In genomic region chr20:25125636-25126035, GRCh38 we compare ENCODE assay signal across 21 cellular contexts. TPM values are rescaled to one million over a fixed set of nuclear protein-coding genes. Genes with fewer than 3 reads are reported as not detected.
DNase-seq lines count a peak whose midpoint lies in the region; TF ChIP-seq lines count a peak whose summit lies in the region.
"Had no signal": no experiment of that assay in that cellular context is flagged by ENCODE, and none has a peak within 500 bp of the region (broad histone marks: within the 10 kb centered on the region; RNA-seq: fewer than 3 reads in every experiment).

No MANE protein-coding gene starts in this region.

- no peaks in the 10 kb centered on the region for H3K36me3 ChIP-seq in vagina
- H3K36me3 ChIP-seq: BLaER1, HAP-1 had no signal

- no peak overlapping the region for H3K27ac ChIP-seq in vagina
- H3K27ac ChIP-seq: 22Rv1, BLaER1, C4-2B had no signal

- H3K4me3 ChIP-seq in vagina, result no peak overlapping the region
- H3K4me3 ChIP-seq: BLaER1, HAP-1 had no signal

- no peaks in the 10 kb centered on the region for H3K9me3 ChIP-seq in vagina
- H3K9me3 ChIP-seq: BLaER1, Caco-2, HAP-1 had no signal

- DNase-seq in DMS 273 (lab: John Stamatoyannopoulos, UW; ENCODE audit: unreplicated experiment) (peak; percentile 61), DMS 273 treated with DMSO at 0.1 percent for 48 hours (lab: John Stamatoyannopoulos, UW) (no peak), NCI-H1694 (lab: John Stamatoyannopoulos, UW) (peak; percentile 38), NCI-H2171 treated with DMSO at 0.1 percent for 48 hours (lab: John Stamatoyannopoulos, UW) (peak; percentile 82), vagina (ENCODE audit: extremely low spot score in 2 of 2) (peak; percentile 44 to 49), NCI-H1417 (lab: John Stamatoyannopoulos, UW) (no peak), activated gamma-delta T cell treated with Interleukin-2 at 50 U/mL for 16 hours (no peak)
- DNase-seq: Caco-2; CD4-positive, CD25-positive, alpha-beta regulatory T cell; CD8-positive, alpha-beta T cell; DMS79 treated with DMSO at 0.1 percent for 48 hours; GF-D8; GOT3; HFFc6 had no signal

- H3K4me1 ChIP-seq in vagina, result no peaks in the 10 kb centered on the region
- H3K4me1 ChIP-seq: BLaER1, Caco-2, HAP-1 had no signal

- intact Hi-C loops in vagina (cut with DNase I), result no loop called here

- H3K27me3 ChIP-seq in vagina, result no peaks in the 10 kb centered on the region
- H3K27me3 ChIP-seq: BLaER1 had no signal

- no peak for TF ChIP-seq CTCF in vagina (IDR thresholded peaks at IDR 0.05)

- no peak for TF ChIP-seq POLR2A in vagina (IDR thresholded peaks at IDR 0.05)

RNA-seq across cellular contexts. Expression of gene VSX1, which starts 43.7 kb away (rescaled TPM):
- total RNA-seq in vagina, result not detected
- total RNA-seq: B cell; Caco-2; CD4-positive, CD25-positive, alpha-beta regulatory T cell; CD8-positive, alpha-beta T cell; Daoy; G401; HFFc6 had no signal

Comparison
In these comparisons a context has a peak if more than half of its experiments do, and no peak if none do; other contexts are left out.
1. DNase-seq: peak in DMS 273 (single experiment), NCI-H1694 (single experiment), NCI-H2171 treated with DMSO at 0.1 percent for 48 hours (single experiment) and vagina (2 of 2); none in DMS 273 treated with DMSO at 0.1 percent for 48 hours (single experiment), NCI-H1417 (0 of 3) and activated gamma-delta T cell treated with Interleukin-2 at 50 U/mL for 16 hours (single experiment).